Comparison of ENCODE assay signal across 24 cellular contexts in genomic region chr13:61838568-61838967, GRCh38.
"Had no signal": no experiment of that assay in that cellular context is flagged by ENCODE, and none has a peak within 500 bp of the region (broad histone marks: within the 10 kb centered on the region; RNA-seq: fewer than 3 reads in every experiment).

No MANE protein-coding gene starts in this region.

- DNase-seq: cortex of kidney; dermis blood vessel endothelial cell; dorsolateral prefrontal cortex; effector CD4-positive, alpha-beta T cell; effector CD8-positive, alpha-beta T cell; effector memory CD4-positive, alpha-beta T cell; effector memory CD8-positive, alpha-beta T cell; endodermal cell; erythroblast; esophagus squamous epithelium; foreskin fibroblast; foreskin keratinocyte; foreskin melanocyte; gastrocnemius medialis; glutamatergic neuron; head of caudate nucleus; heart left ventricle; heart right ventricle; hippocampal formation had no signal

- H3K27ac ChIP-seq: coronary artery, dorsolateral prefrontal cortex, epithelial cell of prostate, esophagus muscularis mucosa, esophagus squamous epithelium, foreskin keratinocyte, gastrocnemius medialis, gastroesophageal sphincter, heart left ventricle, heart right ventricle, hepatocyte had no signal

- H3K27me3 ChIP-seq: dorsolateral prefrontal cortex, esophagus muscularis mucosa, esophagus squamous epithelium, foreskin keratinocyte, gastrocnemius medialis, gastroesophageal sphincter, heart left ventricle, heart right ventricle, hepatocyte had no signal

- H3K4me3 ChIP-seq: coronary artery, dorsolateral prefrontal cortex, esophagus muscularis mucosa, esophagus squamous epithelium, gastrocnemius medialis, gastroesophageal sphincter, heart left ventricle, heart right ventricle, hepatocyte had no signal

- H3K36me3 ChIP-seq: esophagus muscularis mucosa, esophagus squamous epithelium, gastrocnemius medialis, gastroesophageal sphincter, heart left ventricle, heart right ventricle had no signal

- H3K9me3 ChIP-seq: esophagus muscularis mucosa, esophagus squamous epithelium, gastrocnemius medialis, gastroesophageal sphincter, heart left ventricle had no signal

- H3K4me1 ChIP-seq: esophagus muscularis mucosa, esophagus squamous epithelium, foreskin keratinocyte, gastrocnemius medialis, gastroesophageal sphincter, heart left ventricle, heart right ventricle had no signal
